ENCODE assay signal across 1 cellular context in genomic region chr2:240913810-240914644, GRCh38.
TF ChIP-seq lines count a peak whose summit lies in the region.

No MANE protein-coding gene starts in this region.

TF ChIP-seq in HepG2, 621 proteins besides CTCF, POLR2A, EP300 and RAD21 (continued from another document and continues in another):
- TF ChIP-seq THAP7 (CRISPR knock-in tag; IDR thresholded peaks at IDR 0.05), result no peak
- 0 out of 2 replicates have a peak, but pooled peaks have one; percentile 20 for TF ChIP-seq ATF2 (CRISPR knock-in tag; IDR thresholded peaks at IDR 0.05)
- no peak for TF ChIP-seq EHMT2 (IDR thresholded peaks at IDR 0.05; ENCODE audit: borderline replicate concordance, low read depth, low read length)
- 0 out of 2 replicates have a peak, but pooled peaks have one; percentile 26 for TF ChIP-seq ZBED4 (CRISPR knock-in tag; IDR thresholded peaks at IDR 0.05; ENCODE audit: borderline replicate concordance)
- no peak for TF ChIP-seq ZBTB2 (CRISPR knock-in tag; IDR thresholded peaks at IDR 0.05; ENCODE audit: low read depth)
- TF ChIP-seq ZNF724P (CRISPR knock-in tag; IDR thresholded peaks at IDR 0.05; ENCODE audit: borderline replicate concordance), result peak; percentile 55; the same call in 1 of the 2 replicates
- TF ChIP-seq TFDP2 (CRISPR knock-in tag; IDR thresholded peaks at IDR 0.05), result no peak
- TF ChIP-seq ZBTB10 (CRISPR knock-in tag; IDR thresholded peaks at IDR 0.05; ENCODE audit: borderline replicate concordance), result no peak
- TF ChIP-seq HDAC2 (CRISPR knock-in tag; IDR thresholded peaks at IDR 0.05), result no peak
- no peak for TF ChIP-seq PRDM4 (CRISPR knock-in tag; IDR thresholded peaks at IDR 0.05; ENCODE audit: borderline replicate concordance)
- TF ChIP-seq FOXK1 (CRISPR knock-in tag; IDR thresholded peaks at IDR 0.05; ENCODE audit: borderline replicate concordance, low read depth), result 0 out of 2 replicates have a peak, but pooled peaks have one; percentile 44
- 0 out of 2 replicates have a peak, but pooled peaks have one; percentile 55 for TF ChIP-seq ZNF44 (CRISPR knock-in tag; IDR thresholded peaks at IDR 0.05)
- TF ChIP-seq ZBTB37 (CRISPR knock-in tag; IDR thresholded peaks at IDR 0.05), result no peak
- TF ChIP-seq ARNTL (CRISPR knock-in tag; IDR thresholded peaks at IDR 0.05), result no peak
- TF ChIP-seq ZNF839 (CRISPR knock-in tag; IDR thresholded peaks at IDR 0.05; ENCODE audit: borderline replicate concordance), result 0 out of 2 replicates have a peak, but pooled peaks have one; percentile 53
- TF ChIP-seq ZFY (CRISPR knock-in tag; IDR thresholded peaks at IDR 0.05), result peak; percentile 52; the same call in 1 of the 2 replicates
- no peak for TF ChIP-seq KIAA2018 (CRISPR knock-in tag; IDR thresholded peaks at IDR 0.05; ENCODE audit: borderline replicate concordance)
- TF ChIP-seq TFDP1 (CRISPR knock-in tag; IDR thresholded peaks at IDR 0.05; ENCODE audit: borderline replicate concordance), result no peak
- no peak for TF ChIP-seq ATAD3A (CRISPR knock-in tag; IDR thresholded peaks at IDR 0.05)
- no peak for TF ChIP-seq ZBTB42 (CRISPR knock-in tag; IDR thresholded peaks at IDR 0.05)
